ENCODE assay signal across 13 cellular contexts in the genomic region with DNA sequence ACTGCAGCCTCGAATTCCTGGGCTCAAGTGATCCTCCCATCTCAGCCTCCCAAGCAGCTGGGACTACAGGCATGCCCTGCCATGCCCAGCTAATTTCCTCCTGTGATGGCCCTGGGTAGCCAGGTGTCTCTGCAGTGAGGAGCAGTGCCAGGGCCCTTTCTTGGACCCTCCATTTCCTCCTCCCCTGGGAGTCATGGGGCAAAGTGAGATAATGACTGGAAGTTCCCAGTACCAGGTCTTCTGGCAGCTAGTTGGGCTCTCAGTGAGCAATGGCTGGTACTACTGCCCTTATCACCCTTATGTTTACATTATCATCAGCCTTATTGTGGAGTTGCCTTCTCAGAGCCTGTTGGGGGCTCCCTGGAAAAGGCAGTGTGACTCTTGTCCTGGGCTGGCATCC. TPM values are rescaled to one million over a fixed set of nuclear protein-coding genes. Genes with fewer than 3 reads are reported as not detected.
DNase-seq lines count a peak whose midpoint lies in the region; ATAC-seq lines count a peak whose summit lies in the region.
"Had no signal": no experiment of that assay in that cellular context is flagged by ENCODE, and none has a peak within 500 bp of the region (broad histone marks: within the 10 kb centered on the region; RNA-seq: fewer than 3 reads in every experiment).

No MANE protein-coding gene starts in this region.

- no peaks in the 10 kb centered on the region for H3K9me3 Mint-ChIP-seq in CD8-positive, alpha-beta memory T cell
- H3K9me3 Mint-ChIP-seq in naive thymus-derived CD4-positive, alpha-beta T cell = no peaks in the 10 kb centered on the region

- CTCF ChIA-PET in CD8-positive, alpha-beta memory T cell (lab: Charles Lee) = interaction anchor here (0.8 to 1.5 kb wide), 3 partner anchors 12 to 36 kb away, joined by 3 to 5 read pairs (median 4); no protein-coding TSS in a partner anchor
- CTCF ChIA-PET in naive thymus-derived CD4-positive, alpha-beta T cell (lab: Charles Lee) = interaction anchor here (0.6 to 2.6 kb wide), 3 partner anchors 36 to 1703 kb away, joined by 3 to 9 read pairs (median 5); no protein-coding TSS in a partner anchor

- peaks cover 95% of the 10 kb centered on the region for H3K4me1 ChIP-seq in BLaER1
- H3K4me1 ChIP-seq in CD8-positive, alpha-beta memory T cell (ENCODE audit: insufficient read depth, low read length) = peaks cover 32% of the 10 kb centered on the region
- peaks cover 14 to 31% of the 10 kb centered on the region in 2 donors for H3K4me1 ChIP-seq in naive thymus-derived CD4-positive, alpha-beta T cell (ENCODE audit: control insufficient read depth in 2 of 2, insufficient read depth in 2 of 2, low read length in 2 of 2)

- no peaks in the 10 kb centered on the region for H4K20me1 ChIP-seq in BLaER1

- H3K9me3 ChIP-seq in BLaER1 = no peaks in the 10 kb centered on the region
- no peaks in the 10 kb centered on the region for H3K9me3 ChIP-seq in CD8-positive, alpha-beta memory T cell (ENCODE audit: low read length)
- no peaks in the 10 kb centered on the region for H3K9me3 ChIP-seq in naive thymus-derived CD4-positive, alpha-beta T cell (ENCODE audit: control insufficient read depth in 2 of 3, low read length in 3 of 3)

- peaks cover 0 to 1% of the 10 kb centered on the region in 2 donors for H3K27me3 Mint-ChIP-seq in CD8-positive, alpha-beta memory T cell
- no peaks in the 10 kb centered on the region for H3K27me3 Mint-ChIP-seq in naive thymus-derived CD4-positive, alpha-beta T cell
- H3K27me3 Mint-ChIP-seq: activated naive CD8-positive, alpha-beta T cell had no signal

- POLR2A ChIA-PET in CD8-positive, alpha-beta memory T cell (lab: Charles Lee) = no interaction called here
- POLR2A ChIA-PET in naive thymus-derived CD4-positive, alpha-beta T cell (lab: Charles Lee) = no interaction called here

- intact Hi-C loops in naive thymus-derived CD4-positive, alpha-beta T cell (cut with micrococcal nuclease) = no loop called here

- H3K27ac Mint-ChIP-seq in CD8-positive, alpha-beta memory T cell = peak overlapping the region in 6 of 8 donors; percentile 33 to 86 (median 80)
- peak overlapping the region in 8 of 9 donors; percentile 45 to 89 (median 72) for H3K27ac Mint-ChIP-seq in naive thymus-derived CD4-positive, alpha-beta T cell
- H3K27ac Mint-ChIP-seq: activated naive CD8-positive, alpha-beta T cell had no signal

- peak overlapping the region; percentile 74 for H3K9ac ChIP-seq in BLaER1

- H3K4me2 ChIP-seq in BLaER1 = peak overlapping the region; percentile 95

- H3K4me3 ChIP-seq in BLaER1 = peak overlapping the region; percentile 52
- H3K4me3 ChIP-seq in CD8-positive, alpha-beta memory T cell (ENCODE audit: low read length) = no peak overlapping the region
- H3K4me3 ChIP-seq in naive thymus-derived CD4-positive, alpha-beta T cell (ENCODE audit: low read length) = no peak overlapping the region

- no peak for ATAC-seq in naive thymus-derived CD4-positive, alpha-beta T cell
- ATAC-seq in HG02884 (IDR thresholded peaks at IDR 0.05; ENCODE audit: unreplicated experiment) = no peak
- ATAC-seq in HG03139 (IDR thresholded peaks at IDR 0.05; ENCODE audit: unreplicated experiment) = no peak

- no peaks in the 10 kb centered on the region for H3K36me3 ChIP-seq in BLaER1
- H3K36me3 ChIP-seq in CD8-positive, alpha-beta memory T cell (ENCODE audit: insufficient read depth, low read length) = no peaks in the 10 kb centered on the region
- no peaks in the 10 kb centered on the region for H3K36me3 ChIP-seq in naive thymus-derived CD4-positive, alpha-beta T cell (ENCODE audit: control insufficient read depth in 2 of 3, insufficient read depth in 3 of 3, low read length in 3 of 3)

- DNase-seq in CD8-positive, alpha-beta memory T cell = no peak
- no peak for DNase-seq in naive thymus-derived CD4-positive, alpha-beta T cell
- DNase-seq in MV-4-11 (lab: John Stamatoyannopoulos, UW) = no peak
- no peak for DNase-seq in retina
- DNase-seq: H9; NCI-H1092; SHP77; stimulated activated CD4-positive, alpha-beta T cell treated with anti-CD3 and anti-CD28 coated beads, Interleukin-4, amount 100 ng/mL, for 24 hours had no signal

- peaks cover 15 to 25% (median 20%) of the 10 kb centered on the region in 3 donors for H3K4me1 Mint-ChIP-seq in CD8-positive, alpha-beta memory T cell
- H3K4me1 Mint-ChIP-seq in naive thymus-derived CD4-positive, alpha-beta T cell = peaks cover 18 to 32% (median 27%) of the 10 kb centered on the region in 7 donors

- H3K27ac ChIP-seq in BLaER1 = peak overlapping the region; percentile 90
- no peak overlapping the region for H3K27ac ChIP-seq in CD8-positive, alpha-beta memory T cell (ENCODE audit: low read depth, low read length)
- peak overlapping the region; percentile 42 for H3K27ac ChIP-seq in angular gyrus (ENCODE audit: low read depth, low read length)
- H3K27ac ChIP-seq in naive thymus-derived CD4-positive, alpha-beta T cell (ENCODE audit: low read depth, low read length) = peak overlapping the region; percentile 40

- H3K27me3 ChIP-seq in BLaER1 = no peaks in the 10 kb centered on the region
- H3K27me3 ChIP-seq in CD8-positive, alpha-beta memory T cell (ENCODE audit: insufficient read depth, low read length, poor library complexity, severe bottlenecking) = no peaks in the 10 kb centered on the region
- no peaks in the 10 kb centered on the region for H3K27me3 ChIP-seq in naive thymus-derived CD4-positive, alpha-beta T cell (ENCODE audit: control insufficient read depth in 2 of 2, insufficient read depth in 2 of 2, low read length in 2 of 2)

- no peaks in the 10 kb centered on the region for H3K36me3 Mint-ChIP-seq in CD8-positive, alpha-beta memory T cell
- no peaks in the 10 kb centered on the region for H3K36me3 Mint-ChIP-seq in naive thymus-derived CD4-positive, alpha-beta T cell
- H3K36me3 Mint-ChIP-seq: activated naive CD8-positive, alpha-beta T cell had no signal

- H3K4me3 Mint-ChIP-seq in CD8-positive, alpha-beta memory T cell = no peak overlapping the region
- H3K4me3 Mint-ChIP-seq in naive thymus-derived CD4-positive, alpha-beta T cell = peak overlapping the region in 8 of 10 donors; percentile 30 to 70 (median 42)
- H3K4me3 Mint-ChIP-seq: activated naive CD8-positive, alpha-beta T cell; H9 had no signal

RNA-seq across cellular contexts. Expression of gene DAGLA, which starts 17.6 kb away (rescaled TPM):
- total RNA-seq in CD8-positive, alpha-beta memory T cell = under 1 TPM; 0.11 to 0.20 TPM
- polyA plus RNA-seq in CD8-positive, alpha-beta memory T cell = not detected
- 1 to 10 TPM in 1 of 5 experiments, under 1 TPM in 4; 0.15 to 2.1 (median 0.35) TPM for total RNA-seq in naive thymus-derived CD4-positive, alpha-beta T cell
- under 1 TPM; 0.24 to 0.26 TPM for polyA plus RNA-seq in naive thymus-derived CD4-positive, alpha-beta T cell

RNA-seq across cellular contexts. Expression of gene MYRF, which starts 54.7 kb away (rescaled TPM):
- total RNA-seq in CD8-positive, alpha-beta memory T cell = under 1 TPM; 0.70 to 0.93 TPM
- 0.63 TPM for polyA plus RNA-seq in CD8-positive, alpha-beta memory T cell
- 1 to 10 TPM in 1 of 5 experiments, under 1 TPM in 4; 0.19 to 1.5 (median 0.29) TPM for total RNA-seq in naive thymus-derived CD4-positive, alpha-beta T cell
- polyA plus RNA-seq in naive thymus-derived CD4-positive, alpha-beta T cell = under 1 TPM in 1 of 2 donors, not detected in 1; 0.44 TPM

Comparison
In these comparisons a context has a peak if more than half of its experiments do, and no peak if none do; other contexts are left out.
1. H3K4me3 Mint-ChIP-seq: peak in naive thymus-derived CD4-positive, alpha-beta T cell (8 of 10); none in CD8-positive, alpha-beta memory T cell (0 of 7).